In genomic region chr11:71080239-71081097, GRCh38 we compare ENCODE assay signal across 8 cellular contexts.
DNase-seq lines count a peak whose midpoint lies in the region; ATAC-seq and TF ChIP-seq lines count a peak whose summit lies in the region.

No MANE protein-coding gene starts in this region.

- no peaks in the 10 kb centered on the region for H3K79me2 ChIP-seq in parathyroid adenoma

- H3K4me1 ChIP-seq in foreskin keratinocyte: no peaks in the 10 kb centered on the region
- H3K4me1 ChIP-seq in parathyroid adenoma: no peaks in the 10 kb centered on the region

- H3K36me3 ChIP-seq in parathyroid adenoma (ENCODE audit: control insufficient read depth, insufficient read depth, low read length): no peaks in the 10 kb centered on the region

- H3K27me3 Mint-ChIP-seq in activated CD4-positive, alpha-beta memory T cell treated with anti-CD3 and anti-CD28 coated beads, Interleukin-2, amount 10 ng/mL, durations not matched to agents 7 days and 5 days: no peaks in the 10 kb centered on the region

- H3K4me1 Mint-ChIP-seq in activated CD4-positive, alpha-beta memory T cell treated with anti-CD3 and anti-CD28 coated beads, Interleukin-2, amount 10 ng/mL, durations not matched to agents 7 days and 5 days: no peaks in the 10 kb centered on the region

- H3K9ac ChIP-seq in parathyroid adenoma: no peak overlapping the region

- H3K27ac ChIP-seq in C4-2B (no peak overlapping the region), foreskin keratinocyte (no peak overlapping the region), parathyroid adenoma (no peak overlapping the region)

- H3K9me3 ChIP-seq in parathyroid adenoma (ENCODE audit: control insufficient read depth, low read length): no peaks in the 10 kb centered on the region

- no peak overlapping the region for H3K4me3 Mint-ChIP-seq in activated CD4-positive, alpha-beta memory T cell treated with anti-CD3 and anti-CD28 coated beads, Interleukin-2, amount 10 ng/mL, durations not matched to agents 7 days and 5 days

- CTCF ChIA-PET in activated CD4-positive, alpha-beta memory T cell treated with anti-CD3 and anti-CD28 coated beads, Interleukin-2, amount 10 ng/mL, durations not matched to agents 7 days and 5 days (lab: Charles Lee): no interaction called here

- no peak overlapping the region for H2AFZ ChIP-seq in parathyroid adenoma

- TF ChIP-seq CTCF in C4-2B (conservative IDR thresholded peaks at IDR 0.05) (peak; percentile 89), foreskin keratinocyte (conservative IDR thresholded peaks at IDR 0.05) (peak; percentile 85), parathyroid adenoma (IDR thresholded peaks at IDR 0.05) (peak; percentile 21)

- peak; percentile 61 for ATAC-seq in foreskin keratinocyte

- H3K36me3 Mint-ChIP-seq in activated CD4-positive, alpha-beta memory T cell treated with anti-CD3 and anti-CD28 coated beads, Interleukin-2, amount 10 ng/mL, durations not matched to agents 7 days and 5 days (ENCODE audit: low read depth): no peaks in the 10 kb centered on the region

- no peaks in the 10 kb centered on the region for H3K9me3 Mint-ChIP-seq in activated CD4-positive, alpha-beta memory T cell treated with anti-CD3 and anti-CD28 coated beads, Interleukin-2, amount 10 ng/mL, durations not matched to agents 7 days and 5 days

- H3K27me3 ChIP-seq in foreskin keratinocyte: no peaks in the 10 kb centered on the region
- H3K27me3 ChIP-seq in parathyroid adenoma (ENCODE audit: control insufficient read depth, insufficient read depth, low read length): no peaks in the 10 kb centered on the region

- DNase-seq in HCEC 1CT (peak; percentile 70), NCI-H345 (lab: John Stamatoyannopoulos, UW) (peak; percentile 88), foreskin keratinocyte (peak; percentile 11 to 39), GOT3 (lab: John Stamatoyannopoulos, UW) (no peak)
- peak; percentile 41 for DNase-seq in activated CD4-positive, alpha-beta memory T cell treated with anti-CD3 and anti-CD28 coated beads, Interleukin-2, amount 10 ng/mL, durations not matched to agents 7 days and 5 days
- no peak for DNase-seq in activated effector memory CD4-positive, alpha-beta T cell treated with Interleukin-2 at 50 U/mL for 16 hours

- POLR2A ChIA-PET in activated CD4-positive, alpha-beta memory T cell treated with anti-CD3 and anti-CD28 coated beads, Interleukin-2, amount 10 ng/mL, durations not matched to agents 7 days and 5 days (lab: Charles Lee): no interaction called here

- H3K4me2 ChIP-seq in parathyroid adenoma (ENCODE audit: low read length): no peak overlapping the region

- no peak overlapping the region for H3K4me3 ChIP-seq in parathyroid adenoma (ENCODE audit: low read depth, low read length)

- no peak overlapping the region for H3K27ac Mint-ChIP-seq in activated CD4-positive, alpha-beta memory T cell treated with anti-CD3 and anti-CD28 coated beads, Interleukin-2, amount 10 ng/mL, durations not matched to agents 7 days and 5 days

Comparison
In these comparisons a context has a peak if more than half of its experiments do, and no peak if none do; other contexts are left out.
1. CTCF ChIP-seq: peak in every context shown above with its lines; median percentile 89 in C4-2B; 85 in foreskin keratinocyte; 21 in parathyroid adenoma.
2. DNase-seq: peak in HCEC 1CT (single experiment), NCI-H345 (single experiment), activated CD4-positive, alpha-beta memory T cell treated with anti-CD3 and anti-CD28 coated beads, Interleukin-2, amount 10 ng/mL, durations not matched to agents 7 days and 5 days (single experiment) and foreskin keratinocyte (2 of 2); none in GOT3 (single experiment) and activated effector memory CD4-positive, alpha-beta T cell treated with Interleukin-2 at 50 U/mL for 16 hours (single experiment).